Comparison of ENCODE assay signal across 1 cellular context in the genomic region with DNA sequence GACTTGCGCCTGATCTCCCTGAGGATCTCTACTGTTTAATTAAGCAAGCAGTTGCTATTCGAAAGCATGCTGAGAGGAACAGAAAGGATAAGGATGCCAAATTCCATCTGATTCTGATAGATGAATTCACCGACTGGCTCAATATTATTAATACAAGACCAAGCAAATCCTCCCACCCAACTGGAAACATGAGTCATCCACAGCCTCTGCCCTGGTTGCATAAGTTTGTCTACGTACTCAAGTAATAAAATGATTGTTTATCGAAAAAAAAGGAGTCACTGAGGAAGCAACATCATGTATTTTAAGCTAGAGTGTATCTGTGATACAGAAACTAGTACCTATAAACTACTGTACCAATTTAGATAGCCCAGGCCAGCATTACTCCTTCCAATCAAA.
TF ChIP-seq lines count a peak whose summit lies in the region.

No MANE protein-coding gene starts in this region.

TF ChIP-seq in K562, 482 proteins besides CTCF, POLR2A, EP300 and RAD21 (continued from another document and continues in another):
- TF ChIP-seq, protein P1, sequence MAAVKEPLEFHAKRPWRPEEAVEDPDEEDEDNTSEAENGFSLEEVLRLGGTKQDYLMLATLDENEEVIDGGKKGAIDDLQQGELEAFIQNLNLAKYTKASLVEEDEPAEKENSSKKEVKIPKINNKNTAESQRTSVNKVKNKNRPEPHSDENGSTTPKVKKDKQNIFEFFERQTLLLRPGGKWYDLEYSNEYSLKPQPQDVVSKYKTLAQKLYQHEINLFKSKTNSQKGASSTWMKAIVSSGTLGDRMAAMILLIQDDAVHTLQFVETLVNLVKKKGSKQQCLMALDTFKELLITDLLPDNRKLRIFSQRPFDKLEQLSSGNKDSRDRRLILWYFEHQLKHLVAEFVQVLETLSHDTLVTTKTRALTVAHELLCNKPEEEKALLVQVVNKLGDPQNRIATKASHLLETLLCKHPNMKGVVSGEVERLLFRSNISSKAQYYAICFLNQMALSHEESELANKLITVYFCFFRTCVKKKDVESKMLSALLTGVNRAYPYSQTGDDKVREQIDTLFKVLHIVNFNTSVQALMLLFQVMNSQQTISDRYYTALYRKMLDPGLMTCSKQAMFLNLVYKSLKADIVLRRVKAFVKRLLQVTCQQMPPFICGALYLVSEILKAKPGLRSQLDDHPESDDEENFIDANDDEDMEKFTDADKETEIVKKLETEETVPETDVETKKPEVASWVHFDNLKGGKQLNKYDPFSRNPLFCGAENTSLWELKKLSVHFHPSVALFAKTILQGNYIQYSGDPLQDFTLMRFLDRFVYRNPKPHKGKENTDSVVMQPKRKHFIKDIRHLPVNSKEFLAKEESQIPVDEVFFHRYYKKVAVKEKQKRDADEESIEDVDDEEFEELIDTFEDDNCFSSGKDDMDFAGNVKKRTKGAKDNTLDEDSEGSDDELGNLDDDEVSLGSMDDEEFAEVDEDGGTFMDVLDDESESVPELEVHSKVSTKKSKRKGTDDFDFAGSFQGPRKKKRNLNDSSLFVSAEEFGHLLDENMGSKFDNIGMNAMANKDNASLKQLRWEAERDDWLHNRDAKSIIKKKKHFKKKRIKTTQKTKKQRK (IDR thresholded peaks at IDR 0.05; ENCODE audit: borderline replicate concordance, low read depth, low read length), result no peak
- TF ChIP-seq PYGO2 (tag; IDR thresholded peaks at IDR 0.05) (no peak), KAT7 (CRISPR knock-in tag; IDR thresholded peaks at IDR 0.05; ENCODE audit: borderline replicate concordance) (no peak), PHF21A (IDR thresholded peaks at IDR 0.05; ENCODE audit: borderline replicate concordance, low read depth) (no peak), ZNF77 (CRISPR knock-in tag; IDR thresholded peaks at IDR 0.05) (no peak), ZNF589 (CRISPR knock-in tag; IDR thresholded peaks at IDR 0.05; ENCODE audit: low read depth) (no peak), NFE2 (IDR thresholded peaks at IDR 0.05; ENCODE audit: low read depth) (no peak), ZNF146 (CRISPR knock-in tag; IDR thresholded peaks at IDR 0.05; ENCODE audit: unreplicated experiment) (no peak), SMARCA4 (IDR thresholded peaks at IDR 0.05) (0 out of 2 replicates have a peak, but pooled peaks have one; percentile 44), SPI1 (IDR thresholded peaks at IDR 0.05; ENCODE audit: borderline replicate concordance, low read depth, low read length) (no peak), CBFA2T2 (conservative IDR thresholded peaks at IDR 0.05) (no peak), ZNF311 (CRISPR knock-in tag; IDR thresholded peaks at IDR 0.05) (no peak), MTA1 (IDR thresholded peaks at IDR 0.05; ENCODE audit: borderline replicate concordance) (no peak), XRCC3 (IDR thresholded peaks at IDR 0.05) (no peak), XRCC4 (IDR thresholded peaks at IDR 0.05; ENCODE audit: extremely low read depth, insufficient read depth, insufficient read length) (no peak), HMG20B (CRISPR knock-in tag; IDR thresholded peaks at IDR 0.05) (no peak), ZNF57 (CRISPR knock-in tag; IDR thresholded peaks at IDR 0.05) (no peak), POLR2H (tag; IDR thresholded peaks at IDR 0.05; ENCODE audit: low read depth) (no peak), FOSL1 (tag; conservative IDR thresholded peaks at IDR 0.05) (peak; percentile 71), ZNF134 (CRISPR knock-in tag; conservative IDR thresholded peaks at IDR 0.05) (no peak), STAT5B (CRISPR knock-in tag; IDR thresholded peaks at IDR 0.05) (no peak), BHLHE40 (IDR thresholded peaks at IDR 0.05; ENCODE audit: low read length) (no peak), CBX8 (IDR thresholded peaks at IDR 0.05; ENCODE audit: borderline replicate concordance, extremely low read depth, low read depth, low read length, poor library complexity, severe bottlenecking) (no peak), RFX1 (IDR thresholded peaks at IDR 0.05) (no peak), FOXP1 (CRISPR knock-in tag; IDR thresholded peaks at IDR 0.05) (no peak), HMGN3 (IDR thresholded peaks at IDR 0.05; ENCODE audit: borderline replicate concordance, extremely low read depth, insufficient read length, low read depth, low read length) (no peak), NR2C1 (IDR thresholded peaks at IDR 0.05) (no peak), NR2C1 (tag; IDR thresholded peaks at IDR 0.05) (no peak), SMAD1 (IDR thresholded peaks at IDR 0.05; ENCODE audit: low read depth, low read length, partially characterized antibody) (no peak)
- TF ChIP-seq, protein P2, sequence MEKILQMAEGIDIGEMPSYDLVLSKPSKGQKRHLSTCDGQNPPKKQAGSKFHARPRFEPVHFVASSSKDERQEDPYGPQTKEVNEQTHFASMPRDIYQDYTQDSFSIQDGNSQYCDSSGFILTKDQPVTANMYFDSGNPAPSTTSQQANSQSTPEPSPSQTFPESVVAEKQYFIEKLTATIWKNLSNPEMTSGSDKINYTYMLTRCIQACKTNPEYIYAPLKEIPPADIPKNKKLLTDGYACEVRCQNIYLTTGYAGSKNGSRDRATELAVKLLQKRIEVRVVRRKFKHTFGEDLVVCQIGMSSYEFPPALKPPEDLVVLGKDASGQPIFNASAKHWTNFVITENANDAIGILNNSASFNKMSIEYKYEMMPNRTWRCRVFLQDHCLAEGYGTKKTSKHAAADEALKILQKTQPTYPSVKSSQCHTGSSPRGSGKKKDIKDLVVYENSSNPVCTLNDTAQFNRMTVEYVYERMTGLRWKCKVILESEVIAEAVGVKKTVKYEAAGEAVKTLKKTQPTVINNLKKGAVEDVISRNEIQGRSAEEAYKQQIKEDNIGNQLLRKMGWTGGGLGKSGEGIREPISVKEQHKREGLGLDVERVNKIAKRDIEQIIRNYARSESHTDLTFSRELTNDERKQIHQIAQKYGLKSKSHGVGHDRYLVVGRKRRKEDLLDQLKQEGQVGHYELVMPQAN (IDR thresholded peaks at IDR 0.05; ENCODE audit: borderline replicate concordance), result no peak
- TF ChIP-seq, protein P3, sequence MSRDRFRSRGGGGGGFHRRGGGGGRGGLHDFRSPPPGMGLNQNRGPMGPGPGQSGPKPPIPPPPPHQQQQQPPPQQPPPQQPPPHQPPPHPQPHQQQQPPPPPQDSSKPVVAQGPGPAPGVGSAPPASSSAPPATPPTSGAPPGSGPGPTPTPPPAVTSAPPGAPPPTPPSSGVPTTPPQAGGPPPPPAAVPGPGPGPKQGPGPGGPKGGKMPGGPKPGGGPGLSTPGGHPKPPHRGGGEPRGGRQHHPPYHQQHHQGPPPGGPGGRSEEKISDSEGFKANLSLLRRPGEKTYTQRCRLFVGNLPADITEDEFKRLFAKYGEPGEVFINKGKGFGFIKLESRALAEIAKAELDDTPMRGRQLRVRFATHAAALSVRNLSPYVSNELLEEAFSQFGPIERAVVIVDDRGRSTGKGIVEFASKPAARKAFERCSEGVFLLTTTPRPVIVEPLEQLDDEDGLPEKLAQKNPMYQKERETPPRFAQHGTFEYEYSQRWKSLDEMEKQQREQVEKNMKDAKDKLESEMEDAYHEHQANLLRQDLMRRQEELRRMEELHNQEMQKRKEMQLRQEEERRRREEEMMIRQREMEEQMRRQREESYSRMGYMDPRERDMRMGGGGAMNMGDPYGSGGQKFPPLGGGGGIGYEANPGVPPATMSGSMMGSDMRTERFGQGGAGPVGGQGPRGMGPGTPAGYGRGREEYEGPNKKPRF (IDR thresholded peaks at IDR 0.05; ENCODE audit: low read depth, low read length), result no peak
- TF ChIP-seq, protein P4, sequence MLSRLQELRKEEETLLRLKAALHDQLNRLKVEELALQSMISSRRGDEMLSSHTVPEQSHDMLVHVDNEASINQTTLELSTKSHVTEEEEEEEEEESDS (CRISPR knock-in tag; IDR thresholded peaks at IDR 0.05), result no peak
- TF ChIP-seq, protein P5, sequence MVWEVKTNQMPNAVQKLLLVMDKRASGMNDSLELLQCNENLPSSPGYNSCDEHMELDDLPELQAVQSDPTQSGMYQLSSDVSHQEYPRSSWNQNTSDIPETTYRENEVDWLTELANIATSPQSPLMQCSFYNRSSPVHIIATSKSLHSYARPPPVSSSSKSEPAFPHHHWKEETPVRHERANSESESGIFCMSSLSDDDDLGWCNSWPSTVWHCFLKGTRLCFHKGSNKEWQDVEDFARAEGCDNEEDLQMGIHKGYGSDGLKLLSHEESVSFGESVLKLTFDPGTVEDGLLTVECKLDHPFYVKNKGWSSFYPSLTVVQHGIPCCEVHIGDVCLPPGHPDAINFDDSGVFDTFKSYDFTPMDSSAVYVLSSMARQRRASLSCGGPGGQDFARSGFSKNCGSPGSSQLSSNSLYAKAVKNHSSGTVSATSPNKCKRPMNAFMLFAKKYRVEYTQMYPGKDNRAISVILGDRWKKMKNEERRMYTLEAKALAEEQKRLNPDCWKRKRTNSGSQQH (CRISPR knock-in tag; IDR thresholded peaks at IDR 0.05), result no peak
- TF ChIP-seq, protein P6, sequence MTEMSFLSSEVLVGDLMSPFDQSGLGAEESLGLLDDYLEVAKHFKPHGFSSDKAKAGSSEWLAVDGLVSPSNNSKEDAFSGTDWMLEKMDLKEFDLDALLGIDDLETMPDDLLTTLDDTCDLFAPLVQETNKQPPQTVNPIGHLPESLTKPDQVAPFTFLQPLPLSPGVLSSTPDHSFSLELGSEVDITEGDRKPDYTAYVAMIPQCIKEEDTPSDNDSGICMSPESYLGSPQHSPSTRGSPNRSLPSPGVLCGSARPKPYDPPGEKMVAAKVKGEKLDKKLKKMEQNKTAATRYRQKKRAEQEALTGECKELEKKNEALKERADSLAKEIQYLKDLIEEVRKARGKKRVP (CRISPR knock-in tag; IDR thresholded peaks at IDR 0.05), result no peak
- TF ChIP-seq, protein P7, sequence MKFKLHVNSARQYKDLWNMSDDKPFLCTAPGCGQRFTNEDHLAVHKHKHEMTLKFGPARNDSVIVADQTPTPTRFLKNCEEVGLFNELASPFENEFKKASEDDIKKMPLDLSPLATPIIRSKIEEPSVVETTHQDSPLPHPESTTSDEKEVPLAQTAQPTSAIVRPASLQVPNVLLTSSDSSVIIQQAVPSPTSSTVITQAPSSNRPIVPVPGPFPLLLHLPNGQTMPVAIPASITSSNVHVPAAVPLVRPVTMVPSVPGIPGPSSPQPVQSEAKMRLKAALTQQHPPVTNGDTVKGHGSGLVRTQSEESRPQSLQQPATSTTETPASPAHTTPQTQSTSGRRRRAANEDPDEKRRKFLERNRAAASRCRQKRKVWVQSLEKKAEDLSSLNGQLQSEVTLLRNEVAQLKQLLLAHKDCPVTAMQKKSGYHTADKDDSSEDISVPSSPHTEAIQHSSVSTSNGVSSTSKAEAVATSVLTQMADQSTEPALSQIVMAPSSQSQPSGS (CRISPR knock-in tag; IDR thresholded peaks at IDR 0.05), result no peak
- TF ChIP-seq, protein P8, sequence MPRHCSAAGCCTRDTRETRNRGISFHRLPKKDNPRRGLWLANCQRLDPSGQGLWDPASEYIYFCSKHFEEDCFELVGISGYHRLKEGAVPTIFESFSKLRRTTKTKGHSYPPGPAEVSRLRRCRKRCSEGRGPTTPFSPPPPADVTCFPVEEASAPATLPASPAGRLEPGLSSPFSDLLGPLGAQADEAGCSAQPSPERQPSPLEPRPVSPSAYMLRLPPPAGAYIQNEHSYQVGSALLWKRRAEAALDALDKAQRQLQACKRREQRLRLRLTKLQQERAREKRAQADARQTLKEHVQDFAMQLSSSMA (CRISPR knock-in tag; IDR thresholded peaks at IDR 0.05), result no peak
- TF ChIP-seq, protein P9, sequence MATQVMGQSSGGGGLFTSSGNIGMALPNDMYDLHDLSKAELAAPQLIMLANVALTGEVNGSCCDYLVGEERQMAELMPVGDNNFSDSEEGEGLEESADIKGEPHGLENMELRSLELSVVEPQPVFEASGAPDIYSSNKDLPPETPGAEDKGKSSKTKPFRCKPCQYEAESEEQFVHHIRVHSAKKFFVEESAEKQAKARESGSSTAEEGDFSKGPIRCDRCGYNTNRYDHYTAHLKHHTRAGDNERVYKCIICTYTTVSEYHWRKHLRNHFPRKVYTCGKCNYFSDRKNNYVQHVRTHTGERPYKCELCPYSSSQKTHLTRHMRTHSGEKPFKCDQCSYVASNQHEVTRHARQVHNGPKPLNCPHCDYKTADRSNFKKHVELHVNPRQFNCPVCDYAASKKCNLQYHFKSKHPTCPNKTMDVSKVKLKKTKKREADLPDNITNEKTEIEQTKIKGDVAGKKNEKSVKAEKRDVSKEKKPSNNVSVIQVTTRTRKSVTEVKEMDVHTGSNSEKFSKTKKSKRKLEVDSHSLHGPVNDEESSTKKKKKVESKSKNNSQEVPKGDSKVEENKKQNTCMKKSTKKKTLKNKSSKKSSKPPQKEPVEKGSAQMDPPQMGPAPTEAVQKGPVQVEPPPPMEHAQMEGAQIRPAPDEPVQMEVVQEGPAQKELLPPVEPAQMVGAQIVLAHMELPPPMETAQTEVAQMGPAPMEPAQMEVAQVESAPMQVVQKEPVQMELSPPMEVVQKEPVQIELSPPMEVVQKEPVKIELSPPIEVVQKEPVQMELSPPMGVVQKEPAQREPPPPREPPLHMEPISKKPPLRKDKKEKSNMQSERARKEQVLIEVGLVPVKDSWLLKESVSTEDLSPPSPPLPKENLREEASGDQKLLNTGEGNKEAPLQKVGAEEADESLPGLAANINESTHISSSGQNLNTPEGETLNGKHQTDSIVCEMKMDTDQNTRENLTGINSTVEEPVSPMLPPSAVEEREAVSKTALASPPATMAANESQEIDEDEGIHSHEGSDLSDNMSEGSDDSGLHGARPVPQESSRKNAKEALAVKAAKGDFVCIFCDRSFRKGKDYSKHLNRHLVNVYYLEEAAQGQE (CRISPR knock-in tag; IDR thresholded peaks at IDR 0.05; ENCODE audit: low read depth), result no peak
- TF ChIP-seq, protein P10, sequence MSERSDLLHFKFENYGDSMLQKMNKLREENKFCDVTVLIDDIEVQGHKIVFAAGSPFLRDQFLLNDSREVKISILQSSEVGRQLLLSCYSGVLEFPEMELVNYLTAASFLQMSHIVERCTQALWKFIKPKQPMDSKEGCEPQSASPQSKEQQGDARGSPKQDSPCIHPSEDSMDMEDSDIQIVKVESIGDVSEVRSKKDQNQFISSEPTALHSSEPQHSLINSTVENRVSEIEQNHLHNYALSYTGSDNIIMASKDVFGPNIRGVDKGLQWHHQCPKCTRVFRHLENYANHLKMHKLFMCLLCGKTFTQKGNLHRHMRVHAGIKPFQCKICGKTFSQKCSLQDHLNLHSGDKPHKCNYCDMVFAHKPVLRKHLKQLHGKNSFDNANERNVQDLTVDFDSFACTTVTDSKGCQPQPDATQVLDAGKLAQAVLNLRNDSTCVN (CRISPR knock-in tag; IDR thresholded peaks at IDR 0.05), result no peak
- TF ChIP-seq, protein P11, sequence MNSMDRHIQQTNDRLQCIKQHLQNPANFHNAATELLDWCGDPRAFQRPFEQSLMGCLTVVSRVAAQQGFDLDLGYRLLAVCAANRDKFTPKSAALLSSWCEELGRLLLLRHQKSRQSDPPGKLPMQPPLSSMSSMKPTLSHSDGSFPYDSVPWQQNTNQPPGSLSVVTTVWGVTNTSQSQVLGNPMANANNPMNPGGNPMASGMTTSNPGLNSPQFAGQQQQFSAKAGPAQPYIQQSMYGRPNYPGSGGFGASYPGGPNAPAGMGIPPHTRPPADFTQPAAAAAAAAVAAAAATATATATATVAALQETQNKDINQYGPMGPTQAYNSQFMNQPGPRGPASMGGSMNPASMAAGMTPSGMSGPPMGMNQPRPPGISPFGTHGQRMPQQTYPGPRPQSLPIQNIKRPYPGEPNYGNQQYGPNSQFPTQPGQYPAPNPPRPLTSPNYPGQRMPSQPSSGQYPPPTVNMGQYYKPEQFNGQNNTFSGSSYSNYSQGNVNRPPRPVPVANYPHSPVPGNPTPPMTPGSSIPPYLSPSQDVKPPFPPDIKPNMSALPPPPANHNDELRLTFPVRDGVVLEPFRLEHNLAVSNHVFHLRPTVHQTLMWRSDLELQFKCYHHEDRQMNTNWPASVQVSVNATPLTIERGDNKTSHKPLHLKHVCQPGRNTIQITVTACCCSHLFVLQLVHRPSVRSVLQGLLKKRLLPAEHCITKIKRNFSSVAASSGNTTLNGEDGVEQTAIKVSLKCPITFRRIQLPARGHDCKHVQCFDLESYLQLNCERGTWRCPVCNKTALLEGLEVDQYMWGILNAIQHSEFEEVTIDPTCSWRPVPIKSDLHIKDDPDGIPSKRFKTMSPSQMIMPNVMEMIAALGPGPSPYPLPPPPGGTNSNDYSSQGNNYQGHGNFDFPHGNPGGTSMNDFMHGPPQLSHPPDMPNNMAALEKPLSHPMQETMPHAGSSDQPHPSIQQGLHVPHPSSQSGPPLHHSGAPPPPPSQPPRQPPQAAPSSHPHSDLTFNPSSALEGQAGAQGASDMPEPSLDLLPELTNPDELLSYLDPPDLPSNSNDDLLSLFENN (IDR thresholded peaks at IDR 0.05; ENCODE audit: low read depth in 2 of 2, low read length in 2 of 2), result no peak
